ENCODE assay signal across 1 cellular context in the genomic region with DNA sequence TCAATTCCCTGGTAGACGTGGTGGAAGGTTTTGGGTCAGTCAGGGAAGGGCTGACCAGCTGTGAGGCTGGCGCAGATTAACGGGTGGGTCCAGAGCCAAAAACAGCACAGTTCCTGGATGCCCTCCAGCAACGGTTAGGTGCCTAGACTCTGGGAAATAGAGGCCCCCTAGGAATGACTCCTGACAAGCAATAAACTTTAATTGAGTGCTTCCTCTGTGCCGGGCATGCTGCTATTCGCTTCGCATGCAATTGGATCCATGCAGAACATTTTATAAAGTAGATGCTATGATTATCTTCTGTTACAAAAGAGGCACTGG.
TF ChIP-seq lines count a peak whose summit lies in the region.

No MANE protein-coding gene starts in this region.

TF ChIP-seq in HEK293, 187 proteins besides CTCF, POLR2A, EP300 and RAD21 (continued from another document and continues in another):
- TF ChIP-seq, protein P1, sequence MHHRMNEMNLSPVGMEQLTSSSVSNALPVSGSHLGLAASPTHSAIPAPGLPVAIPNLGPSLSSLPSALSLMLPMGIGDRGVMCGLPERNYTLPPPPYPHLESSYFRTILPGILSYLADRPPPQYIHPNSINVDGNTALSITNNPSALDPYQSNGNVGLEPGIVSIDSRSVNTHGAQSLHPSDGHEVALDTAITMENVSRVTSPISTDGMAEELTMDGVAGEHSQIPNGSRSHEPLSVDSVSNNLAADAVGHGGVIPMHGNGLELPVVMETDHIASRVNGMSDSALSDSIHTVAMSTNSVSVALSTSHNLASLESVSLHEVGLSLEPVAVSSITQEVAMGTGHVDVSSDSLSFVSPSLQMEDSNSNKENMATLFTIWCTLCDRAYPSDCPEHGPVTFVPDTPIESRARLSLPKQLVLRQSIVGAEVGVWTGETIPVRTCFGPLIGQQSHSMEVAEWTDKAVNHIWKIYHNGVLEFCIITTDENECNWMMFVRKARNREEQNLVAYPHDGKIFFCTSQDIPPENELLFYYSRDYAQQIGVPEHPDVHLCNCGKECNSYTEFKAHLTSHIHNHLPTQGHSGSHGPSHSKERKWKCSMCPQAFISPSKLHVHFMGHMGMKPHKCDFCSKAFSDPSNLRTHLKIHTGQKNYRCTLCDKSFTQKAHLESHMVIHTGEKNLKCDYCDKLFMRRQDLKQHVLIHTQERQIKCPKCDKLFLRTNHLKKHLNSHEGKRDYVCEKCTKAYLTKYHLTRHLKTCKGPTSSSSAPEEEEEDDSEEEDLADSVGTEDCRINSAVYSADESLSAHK (tag by site-specific recombination; IDR thresholded peaks at IDR 0.05): peak; percentile 82
- TF ChIP-seq ZNF121 (tag by site-specific recombination; IDR thresholded peaks at IDR 0.05) (no peak), ZNF571 (tag by site-specific recombination; IDR thresholded peaks at IDR 0.05) (no peak), SP7 (tag by site-specific recombination; IDR thresholded peaks at IDR 0.05) (peak; percentile 82), ZNF341 (tag by site-specific recombination; IDR thresholded peaks at IDR 0.05; ENCODE audit: low read depth) (peak; percentile 61), ZNF138 (tag by site-specific recombination; IDR thresholded peaks at IDR 0.05; ENCODE audit: borderline replicate concordance) (no peak), ZNF426 (tag by site-specific recombination; IDR thresholded peaks at IDR 0.05) (no peak), ZNF248 (tag by site-specific recombination; IDR thresholded peaks at IDR 0.05) (no peak), ZNF391 (tag by site-specific recombination; IDR thresholded peaks at IDR 0.05; ENCODE audit: borderline replicate concordance, low read depth) (no peak), RBAK (tag by site-specific recombination; IDR thresholded peaks at IDR 0.05) (no peak), ZNF654 (tag by site-specific recombination; IDR thresholded peaks at IDR 0.05; ENCODE audit: low read depth) (no peak), ZNF501 (tag by site-specific recombination; IDR thresholded peaks at IDR 0.05) (0 out of 2 replicates have a peak, but pooled peaks have one; percentile 24), ZNF394 (tag by site-specific recombination; IDR thresholded peaks at IDR 0.05; ENCODE audit: borderline replicate concordance) (no peak), ZNF629 (tag by site-specific recombination; IDR thresholded peaks at IDR 0.05) (peak; percentile 46), SP3 (tag by site-specific recombination; IDR thresholded peaks at IDR 0.05) (no peak), ZSCAN23 (tag by site-specific recombination; IDR thresholded peaks at IDR 0.05) (no peak), MYNN (tag by site-specific recombination; IDR thresholded peaks at IDR 0.05; ENCODE audit: borderline replicate concordance) (no peak), KLF1 (tag by site-specific recombination; IDR thresholded peaks at IDR 0.05) (no peak), ZNF791 (tag by site-specific recombination; IDR thresholded peaks at IDR 0.05) (no peak), ZFP69B (tag by site-specific recombination; IDR thresholded peaks at IDR 0.05) (peak; percentile 39; the same call in 1 of the 2 replicates), ZSCAN30 (tag by site-specific recombination; IDR thresholded peaks at IDR 0.05) (peak; percentile 78; the same call in 1 of the 2 replicates), IKZF3 (tag by site-specific recombination; IDR thresholded peaks at IDR 0.05) (peak; percentile 97), ZNF843 (tag by site-specific recombination; IDR thresholded peaks at IDR 0.05) (peak; percentile 89), ZNF132 (tag by site-specific recombination; IDR thresholded peaks at IDR 0.05; ENCODE audit: borderline replicate concordance) (no peak), GLIS1 (tag by site-specific recombination; IDR thresholded peaks at IDR 0.05) (peak; percentile 79), GLIS2 (tag by site-specific recombination; IDR thresholded peaks at IDR 0.05) (0 out of 2 replicates have a peak, but pooled peaks have one; percentile 4)
- TF ChIP-seq, protein P2, sequence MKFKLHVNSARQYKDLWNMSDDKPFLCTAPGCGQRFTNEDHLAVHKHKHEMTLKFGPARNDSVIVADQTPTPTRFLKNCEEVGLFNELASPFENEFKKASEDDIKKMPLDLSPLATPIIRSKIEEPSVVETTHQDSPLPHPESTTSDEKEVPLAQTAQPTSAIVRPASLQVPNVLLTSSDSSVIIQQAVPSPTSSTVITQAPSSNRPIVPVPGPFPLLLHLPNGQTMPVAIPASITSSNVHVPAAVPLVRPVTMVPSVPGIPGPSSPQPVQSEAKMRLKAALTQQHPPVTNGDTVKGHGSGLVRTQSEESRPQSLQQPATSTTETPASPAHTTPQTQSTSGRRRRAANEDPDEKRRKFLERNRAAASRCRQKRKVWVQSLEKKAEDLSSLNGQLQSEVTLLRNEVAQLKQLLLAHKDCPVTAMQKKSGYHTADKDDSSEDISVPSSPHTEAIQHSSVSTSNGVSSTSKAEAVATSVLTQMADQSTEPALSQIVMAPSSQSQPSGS (tag by site-specific recombination; IDR thresholded peaks at IDR 0.05; ENCODE audit: low read depth): no peak
- TF ChIP-seq, protein P3, sequence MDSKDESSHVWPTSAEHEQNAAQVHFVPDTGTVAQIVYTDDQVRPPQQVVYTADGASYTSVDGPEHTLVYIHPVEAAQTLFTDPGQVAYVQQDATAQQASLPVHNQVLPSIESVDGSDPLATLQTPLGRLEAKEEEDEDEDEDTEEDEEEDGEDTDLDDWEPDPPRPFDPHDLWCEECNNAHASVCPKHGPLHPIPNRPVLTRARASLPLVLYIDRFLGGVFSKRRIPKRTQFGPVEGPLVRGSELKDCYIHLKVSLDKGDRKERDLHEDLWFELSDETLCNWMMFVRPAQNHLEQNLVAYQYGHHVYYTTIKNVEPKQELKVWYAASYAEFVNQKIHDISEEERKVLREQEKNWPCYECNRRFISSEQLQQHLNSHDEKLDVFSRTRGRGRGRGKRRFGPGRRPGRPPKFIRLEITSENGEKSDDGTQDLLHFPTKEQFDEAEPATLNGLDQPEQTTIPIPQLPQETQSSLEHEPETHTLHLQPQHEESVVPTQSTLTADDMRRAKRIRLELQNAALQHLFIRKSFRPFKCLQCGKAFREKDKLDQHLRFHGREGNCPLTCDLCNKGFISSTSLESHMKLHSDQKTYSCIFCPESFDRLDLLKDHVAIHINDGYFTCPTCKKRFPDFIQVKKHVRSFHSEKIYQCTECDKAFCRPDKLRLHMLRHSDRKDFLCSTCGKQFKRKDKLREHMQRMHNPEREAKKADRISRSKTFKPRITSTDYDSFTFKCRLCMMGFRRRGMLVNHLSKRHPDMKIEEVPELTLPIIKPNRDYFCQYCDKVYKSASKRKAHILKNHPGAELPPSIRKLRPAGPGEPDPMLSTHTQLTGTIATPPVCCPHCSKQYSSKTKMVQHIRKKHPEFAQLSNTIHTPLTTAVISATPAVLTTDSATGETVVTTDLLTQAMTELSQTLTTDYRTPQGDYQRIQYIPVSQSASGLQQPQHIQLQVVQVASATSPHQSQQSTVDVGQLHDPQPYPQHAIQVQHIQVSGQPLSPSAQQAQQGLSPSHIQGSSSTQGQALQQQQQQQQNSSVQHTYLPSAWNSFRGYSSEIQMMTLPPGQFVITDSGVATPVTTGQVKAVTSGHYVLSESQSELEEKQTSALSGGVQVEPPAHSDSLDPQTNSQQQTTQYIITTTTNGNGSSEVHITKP (tag by site-specific recombination; IDR thresholded peaks at IDR 0.05): peak; percentile 74
- TF ChIP-seq, protein P4, sequence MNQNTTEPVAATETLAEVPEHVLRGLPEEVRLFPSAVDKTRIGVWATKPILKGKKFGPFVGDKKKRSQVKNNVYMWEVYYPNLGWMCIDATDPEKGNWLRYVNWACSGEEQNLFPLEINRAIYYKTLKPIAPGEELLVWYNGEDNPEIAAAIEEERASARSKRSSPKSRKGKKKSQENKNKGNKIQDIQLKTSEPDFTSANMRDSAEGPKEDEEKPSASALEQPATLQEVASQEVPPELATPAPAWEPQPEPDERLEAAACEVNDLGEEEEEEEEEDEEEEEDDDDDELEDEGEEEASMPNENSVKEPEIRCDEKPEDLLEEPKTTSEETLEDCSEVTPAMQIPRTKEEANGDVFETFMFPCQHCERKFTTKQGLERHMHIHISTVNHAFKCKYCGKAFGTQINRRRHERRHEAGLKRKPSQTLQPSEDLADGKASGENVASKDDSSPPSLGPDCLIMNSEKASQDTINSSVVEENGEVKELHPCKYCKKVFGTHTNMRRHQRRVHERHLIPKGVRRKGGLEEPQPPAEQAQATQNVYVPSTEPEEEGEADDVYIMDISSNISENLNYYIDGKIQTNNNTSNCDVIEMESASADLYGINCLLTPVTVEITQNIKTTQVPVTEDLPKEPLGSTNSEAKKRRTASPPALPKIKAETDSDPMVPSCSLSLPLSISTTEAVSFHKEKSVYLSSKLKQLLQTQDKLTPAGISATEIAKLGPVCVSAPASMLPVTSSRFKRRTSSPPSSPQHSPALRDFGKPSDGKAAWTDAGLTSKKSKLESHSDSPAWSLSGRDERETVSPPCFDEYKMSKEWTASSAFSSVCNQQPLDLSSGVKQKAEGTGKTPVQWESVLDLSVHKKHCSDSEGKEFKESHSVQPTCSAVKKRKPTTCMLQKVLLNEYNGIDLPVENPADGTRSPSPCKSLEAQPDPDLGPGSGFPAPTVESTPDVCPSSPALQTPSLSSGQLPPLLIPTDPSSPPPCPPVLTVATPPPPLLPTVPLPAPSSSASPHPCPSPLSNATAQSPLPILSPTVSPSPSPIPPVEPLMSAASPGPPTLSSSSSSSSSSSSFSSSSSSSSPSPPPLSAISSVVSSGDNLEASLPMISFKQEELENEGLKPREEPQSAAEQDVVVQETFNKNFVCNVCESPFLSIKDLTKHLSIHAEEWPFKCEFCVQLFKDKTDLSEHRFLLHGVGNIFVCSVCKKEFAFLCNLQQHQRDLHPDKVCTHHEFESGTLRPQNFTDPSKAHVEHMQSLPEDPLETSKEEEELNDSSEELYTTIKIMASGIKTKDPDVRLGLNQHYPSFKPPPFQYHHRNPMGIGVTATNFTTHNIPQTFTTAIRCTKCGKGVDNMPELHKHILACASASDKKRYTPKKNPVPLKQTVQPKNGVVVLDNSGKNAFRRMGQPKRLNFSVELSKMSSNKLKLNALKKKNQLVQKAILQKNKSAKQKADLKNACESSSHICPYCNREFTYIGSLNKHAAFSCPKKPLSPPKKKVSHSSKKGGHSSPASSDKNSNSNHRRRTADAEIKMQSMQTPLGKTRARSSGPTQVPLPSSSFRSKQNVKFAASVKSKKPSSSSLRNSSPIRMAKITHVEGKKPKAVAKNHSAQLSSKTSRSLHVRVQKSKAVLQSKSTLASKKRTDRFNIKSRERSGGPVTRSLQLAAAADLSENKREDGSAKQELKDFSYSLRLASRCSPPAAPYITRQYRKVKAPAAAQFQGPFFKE (tag by site-specific recombination; IDR thresholded peaks at IDR 0.05; ENCODE audit: borderline replicate concordance): no peak
- TF ChIP-seq, protein P5, sequence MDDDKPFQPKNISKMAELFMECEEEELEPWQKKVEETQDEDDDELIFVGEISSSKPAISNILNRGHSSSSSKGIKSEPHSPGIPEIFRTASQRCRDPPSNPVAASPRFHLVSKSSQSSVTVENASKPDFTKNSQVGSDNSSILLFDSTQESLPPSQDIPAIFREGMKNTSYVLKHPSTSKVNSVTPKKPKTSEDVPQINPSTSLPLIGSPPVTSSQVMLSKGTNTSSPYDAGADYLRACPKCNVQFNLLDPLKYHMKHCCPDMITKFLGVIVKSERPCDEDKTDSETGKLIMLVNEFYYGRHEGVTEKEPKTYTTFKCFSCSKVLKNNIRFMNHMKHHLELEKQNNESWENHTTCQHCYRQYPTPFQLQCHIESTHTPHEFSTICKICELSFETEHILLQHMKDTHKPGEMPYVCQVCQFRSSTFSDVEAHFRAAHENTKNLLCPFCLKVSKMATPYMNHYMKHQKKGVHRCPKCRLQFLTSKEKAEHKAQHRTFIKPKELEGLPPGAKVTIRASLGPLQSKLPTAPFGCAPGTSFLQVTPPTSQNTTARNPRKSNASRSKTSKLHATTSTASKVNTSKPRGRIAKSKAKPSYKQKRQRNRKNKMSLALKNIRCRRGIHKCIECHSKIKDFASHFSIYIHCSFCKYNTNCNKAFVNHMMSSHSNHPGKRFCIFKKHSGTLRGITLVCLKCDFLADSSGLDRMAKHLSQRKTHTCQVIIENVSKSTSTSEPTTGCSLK (tag by site-specific recombination; IDR thresholded peaks at IDR 0.05): no peak
- TF ChIP-seq, protein P6, sequence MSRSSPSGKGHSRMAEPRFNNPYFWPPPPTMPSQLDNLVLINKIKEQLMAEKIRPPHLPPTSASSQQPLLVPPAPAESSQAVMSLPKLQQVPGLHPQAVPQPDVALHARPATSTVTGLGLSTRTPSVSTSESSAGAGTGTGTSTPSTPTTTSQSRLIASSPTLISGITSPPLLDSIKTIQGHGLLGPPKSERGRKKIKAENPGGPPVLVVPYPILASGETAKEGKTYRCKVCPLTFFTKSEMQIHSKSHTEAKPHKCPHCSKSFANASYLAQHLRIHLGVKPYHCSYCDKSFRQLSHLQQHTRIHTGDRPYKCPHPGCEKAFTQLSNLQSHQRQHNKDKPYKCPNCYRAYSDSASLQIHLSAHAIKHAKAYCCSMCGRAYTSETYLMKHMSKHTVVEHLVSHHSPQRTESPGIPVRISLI (tag by site-specific recombination; IDR thresholded peaks at IDR 0.05): no peak
- TF ChIP-seq, protein P7, sequence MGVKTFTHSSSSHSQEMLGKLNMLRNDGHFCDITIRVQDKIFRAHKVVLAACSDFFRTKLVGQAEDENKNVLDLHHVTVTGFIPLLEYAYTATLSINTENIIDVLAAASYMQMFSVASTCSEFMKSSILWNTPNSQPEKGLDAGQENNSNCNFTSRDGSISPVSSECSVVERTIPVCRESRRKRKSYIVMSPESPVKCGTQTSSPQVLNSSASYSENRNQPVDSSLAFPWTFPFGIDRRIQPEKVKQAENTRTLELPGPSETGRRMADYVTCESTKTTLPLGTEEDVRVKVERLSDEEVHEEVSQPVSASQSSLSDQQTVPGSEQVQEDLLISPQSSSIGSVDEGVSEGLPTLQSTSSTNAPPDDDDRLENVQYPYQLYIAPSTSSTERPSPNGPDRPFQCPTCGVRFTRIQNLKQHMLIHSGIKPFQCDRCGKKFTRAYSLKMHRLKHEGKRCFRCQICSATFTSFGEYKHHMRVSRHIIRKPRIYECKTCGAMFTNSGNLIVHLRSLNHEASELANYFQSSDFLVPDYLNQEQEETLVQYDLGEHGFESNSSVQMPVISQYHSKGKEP (tag by site-specific recombination; IDR thresholded peaks at IDR 0.05): peak; percentile 97
- TF ChIP-seq, protein P8, sequence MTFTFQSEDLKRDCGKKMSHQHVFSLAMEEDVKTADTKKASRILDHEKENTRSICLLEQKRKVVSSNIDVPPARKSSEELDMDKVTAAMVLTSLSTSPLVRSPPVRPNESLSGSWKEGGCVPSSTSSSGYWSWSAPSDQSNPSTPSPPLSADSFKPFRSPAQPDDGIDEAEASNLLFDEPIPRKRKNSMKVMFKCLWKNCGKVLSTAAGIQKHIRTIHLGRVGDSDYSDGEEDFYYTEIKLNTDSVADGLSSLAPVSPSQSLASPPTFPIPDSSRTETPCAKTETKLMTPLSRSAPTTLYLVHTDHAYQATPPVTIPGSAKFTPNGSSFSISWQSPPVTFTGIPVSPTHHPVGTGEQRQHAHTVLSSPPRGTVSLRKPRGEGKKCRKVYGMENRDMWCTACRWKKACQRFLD (tag by site-specific recombination; IDR thresholded peaks at IDR 0.05): no peak
- TF ChIP-seq, protein P9, sequence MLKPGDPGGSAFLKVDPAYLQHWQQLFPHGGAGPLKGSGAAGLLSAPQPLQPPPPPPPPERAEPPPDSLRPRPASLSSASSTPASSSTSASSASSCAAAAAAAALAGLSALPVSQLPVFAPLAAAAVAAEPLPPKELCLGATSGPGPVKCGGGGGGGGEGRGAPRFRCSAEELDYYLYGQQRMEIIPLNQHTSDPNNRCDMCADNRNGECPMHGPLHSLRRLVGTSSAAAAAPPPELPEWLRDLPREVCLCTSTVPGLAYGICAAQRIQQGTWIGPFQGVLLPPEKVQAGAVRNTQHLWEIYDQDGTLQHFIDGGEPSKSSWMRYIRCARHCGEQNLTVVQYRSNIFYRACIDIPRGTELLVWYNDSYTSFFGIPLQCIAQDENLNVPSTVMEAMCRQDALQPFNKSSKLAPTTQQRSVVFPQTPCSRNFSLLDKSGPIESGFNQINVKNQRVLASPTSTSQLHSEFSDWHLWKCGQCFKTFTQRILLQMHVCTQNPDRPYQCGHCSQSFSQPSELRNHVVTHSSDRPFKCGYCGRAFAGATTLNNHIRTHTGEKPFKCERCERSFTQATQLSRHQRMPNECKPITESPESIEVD (tag by site-specific recombination; IDR thresholded peaks at IDR 0.05): peak; percentile 65
